1 cellular context compared by ENCODE assay signal in the genomic region with DNA sequence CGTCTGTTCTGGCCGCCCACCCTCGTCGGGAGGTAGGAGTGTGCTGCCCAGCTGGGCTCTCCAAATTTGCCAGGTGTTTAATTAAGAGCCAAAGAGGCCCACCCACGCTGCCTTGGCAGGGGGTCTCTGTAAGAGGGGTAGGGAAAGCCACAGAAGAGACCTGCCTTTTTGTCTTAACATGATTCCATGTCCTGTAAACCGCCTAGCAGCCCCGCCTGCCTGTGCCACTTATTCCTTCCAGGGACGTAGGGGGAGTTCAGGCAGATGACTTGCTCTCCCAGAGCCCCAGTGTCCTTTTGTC.
TF ChIP-seq lines count a peak whose summit lies in the region.

No MANE protein-coding gene starts in this region.

TF ChIP-seq in HepG2, 621 proteins besides CTCF, POLR2A, EP300 and RAD21:
- no peak for TF ChIP-seq RFX5 (IDR thresholded peaks at IDR 0.05; ENCODE audit: low read depth, low read length)
- TF ChIP-seq, protein P1, sequence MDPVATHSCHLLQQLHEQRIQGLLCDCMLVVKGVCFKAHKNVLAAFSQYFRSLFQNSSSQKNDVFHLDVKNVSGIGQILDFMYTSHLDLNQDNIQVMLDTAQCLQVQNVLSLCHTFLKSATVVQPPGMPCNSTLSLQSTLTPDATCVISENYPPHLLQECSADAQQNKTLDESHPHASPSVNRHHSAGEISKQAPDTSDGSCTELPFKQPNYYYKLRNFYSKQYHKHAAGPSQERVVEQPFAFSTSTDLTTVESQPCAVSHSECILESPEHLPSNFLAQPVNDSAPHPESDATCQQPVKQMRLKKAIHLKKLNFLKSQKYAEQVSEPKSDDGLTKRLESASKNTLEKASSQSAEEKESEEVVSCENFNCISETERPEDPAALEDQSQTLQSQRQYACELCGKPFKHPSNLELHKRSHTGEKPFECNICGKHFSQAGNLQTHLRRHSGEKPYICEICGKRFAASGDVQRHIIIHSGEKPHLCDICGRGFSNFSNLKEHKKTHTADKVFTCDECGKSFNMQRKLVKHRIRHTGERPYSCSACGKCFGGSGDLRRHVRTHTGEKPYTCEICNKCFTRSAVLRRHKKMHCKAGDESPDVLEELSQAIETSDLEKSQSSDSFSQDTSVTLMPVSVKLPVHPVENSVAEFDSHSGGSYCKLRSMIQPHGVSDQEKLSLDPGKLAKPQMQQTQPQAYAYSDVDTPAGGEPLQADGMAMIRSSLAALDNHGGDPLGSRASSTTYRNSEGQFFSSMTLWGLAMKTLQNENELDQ (CRISPR knock-in tag; IDR thresholded peaks at IDR 0.05; ENCODE audit: borderline replicate concordance), result no peak
- TF ChIP-seq, protein P2, sequence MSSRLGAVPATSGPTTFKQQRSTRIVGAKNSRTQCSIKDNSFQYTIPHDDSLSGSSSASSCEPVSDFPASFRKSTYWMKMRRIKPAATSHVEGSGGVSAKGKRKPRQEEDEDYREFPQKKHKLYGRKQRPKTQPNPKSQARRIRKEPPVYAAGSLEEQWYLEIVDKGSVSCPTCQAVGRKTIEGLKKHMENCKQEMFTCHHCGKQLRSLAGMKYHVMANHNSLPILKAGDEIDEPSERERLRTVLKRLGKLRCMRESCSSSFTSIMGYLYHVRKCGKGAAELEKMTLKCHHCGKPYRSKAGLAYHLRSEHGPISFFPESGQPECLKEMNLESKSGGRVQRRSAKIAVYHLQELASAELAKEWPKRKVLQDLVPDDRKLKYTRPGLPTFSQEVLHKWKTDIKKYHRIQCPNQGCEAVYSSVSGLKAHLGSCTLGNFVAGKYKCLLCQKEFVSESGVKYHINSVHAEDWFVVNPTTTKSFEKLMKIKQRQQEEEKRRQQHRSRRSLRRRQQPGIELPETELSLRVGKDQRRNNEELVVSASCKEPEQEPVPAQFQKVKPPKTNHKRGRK (CRISPR knock-in tag; IDR thresholded peaks at IDR 0.05), result no peak
- no peak for TF ChIP-seq ZNF180 (CRISPR knock-in tag; IDR thresholded peaks at IDR 0.05; ENCODE audit: borderline replicate concordance, low read depth)
- no peak for TF ChIP-seq KLF16 (CRISPR knock-in tag; IDR thresholded peaks at IDR 0.05)
- no peak for TF ChIP-seq TARDBP (CRISPR knock-in tag; IDR thresholded peaks at IDR 0.05)
- TF ChIP-seq ZNF260 (CRISPR knock-in tag; IDR thresholded peaks at IDR 0.05; ENCODE audit: borderline replicate concordance, low read depth), result no peak
- TF ChIP-seq ZBTB42 (CRISPR knock-in tag; IDR thresholded peaks at IDR 0.05), result no peak
- no peak for TF ChIP-seq ZNF562 (CRISPR knock-in tag; IDR thresholded peaks at IDR 0.05; ENCODE audit: borderline replicate concordance)
- TF ChIP-seq ZNF225 (CRISPR knock-in tag; IDR thresholded peaks at IDR 0.05), result no peak
- no peak for TF ChIP-seq TMF1 (CRISPR knock-in tag; IDR thresholded peaks at IDR 0.05; ENCODE audit: low read depth)
- no peak for TF ChIP-seq BRD4 (CRISPR knock-in tag; IDR thresholded peaks at IDR 0.05)
- no peak for TF ChIP-seq EEA1 (CRISPR knock-in tag; IDR thresholded peaks at IDR 0.05; ENCODE audit: borderline replicate concordance)
- TF ChIP-seq, protein P3, sequence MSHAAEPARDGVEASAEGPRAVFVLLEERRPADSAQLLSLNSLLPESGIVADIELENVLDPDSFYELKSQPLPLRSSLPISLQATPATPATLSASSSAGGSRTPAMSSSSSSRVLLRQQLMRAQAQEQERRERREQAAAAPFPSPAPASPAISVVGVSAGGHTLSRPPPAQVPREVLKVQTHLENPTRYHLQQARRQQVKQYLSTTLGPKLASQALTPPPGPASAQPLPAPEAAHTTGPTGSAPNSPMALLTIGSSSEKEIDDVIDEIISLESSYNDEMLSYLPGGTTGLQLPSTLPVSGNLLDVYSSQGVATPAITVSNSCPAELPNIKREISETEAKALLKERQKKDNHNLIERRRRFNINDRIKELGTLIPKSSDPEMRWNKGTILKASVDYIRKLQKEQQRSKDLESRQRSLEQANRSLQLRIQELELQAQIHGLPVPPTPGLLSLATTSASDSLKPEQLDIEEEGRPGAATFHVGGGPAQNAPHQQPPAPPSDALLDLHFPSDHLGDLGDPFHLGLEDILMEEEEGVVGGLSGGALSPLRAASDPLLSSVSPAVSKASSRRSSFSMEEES (CRISPR knock-in tag; IDR thresholded peaks at IDR 0.05), result no peak
- TF ChIP-seq, protein P4, sequence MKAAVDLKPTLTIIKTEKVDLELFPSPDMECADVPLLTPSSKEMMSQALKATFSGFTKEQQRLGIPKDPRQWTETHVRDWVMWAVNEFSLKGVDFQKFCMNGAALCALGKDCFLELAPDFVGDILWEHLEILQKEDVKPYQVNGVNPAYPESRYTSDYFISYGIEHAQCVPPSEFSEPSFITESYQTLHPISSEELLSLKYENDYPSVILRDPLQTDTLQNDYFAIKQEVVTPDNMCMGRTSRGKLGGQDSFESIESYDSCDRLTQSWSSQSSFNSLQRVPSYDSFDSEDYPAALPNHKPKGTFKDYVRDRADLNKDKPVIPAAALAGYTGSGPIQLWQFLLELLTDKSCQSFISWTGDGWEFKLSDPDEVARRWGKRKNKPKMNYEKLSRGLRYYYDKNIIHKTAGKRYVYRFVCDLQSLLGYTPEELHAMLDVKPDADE (CRISPR knock-in tag; IDR thresholded peaks at IDR 0.05), result no peak
- TF ChIP-seq, protein P5, sequence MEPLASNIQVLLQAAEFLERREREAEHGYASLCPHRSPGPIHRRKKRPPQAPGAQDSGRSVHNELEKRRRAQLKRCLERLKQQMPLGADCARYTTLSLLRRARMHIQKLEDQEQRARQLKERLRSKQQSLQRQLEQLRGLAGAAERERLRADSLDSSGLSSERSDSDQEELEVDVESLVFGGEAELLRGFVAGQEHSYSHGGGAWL (CRISPR knock-in tag; IDR thresholded peaks at IDR 0.05), result no peak
- no peak for TF ChIP-seq JUNB (CRISPR knock-in tag; IDR thresholded peaks at IDR 0.05; ENCODE audit: borderline replicate concordance)
- no peak for TF ChIP-seq GFI1 (CRISPR knock-in tag; IDR thresholded peaks at IDR 0.05; ENCODE audit: borderline replicate concordance)
- TF ChIP-seq ZFP82 (CRISPR knock-in tag; IDR thresholded peaks at IDR 0.05; ENCODE audit: borderline replicate concordance), result no peak
- TF ChIP-seq, protein P6, sequence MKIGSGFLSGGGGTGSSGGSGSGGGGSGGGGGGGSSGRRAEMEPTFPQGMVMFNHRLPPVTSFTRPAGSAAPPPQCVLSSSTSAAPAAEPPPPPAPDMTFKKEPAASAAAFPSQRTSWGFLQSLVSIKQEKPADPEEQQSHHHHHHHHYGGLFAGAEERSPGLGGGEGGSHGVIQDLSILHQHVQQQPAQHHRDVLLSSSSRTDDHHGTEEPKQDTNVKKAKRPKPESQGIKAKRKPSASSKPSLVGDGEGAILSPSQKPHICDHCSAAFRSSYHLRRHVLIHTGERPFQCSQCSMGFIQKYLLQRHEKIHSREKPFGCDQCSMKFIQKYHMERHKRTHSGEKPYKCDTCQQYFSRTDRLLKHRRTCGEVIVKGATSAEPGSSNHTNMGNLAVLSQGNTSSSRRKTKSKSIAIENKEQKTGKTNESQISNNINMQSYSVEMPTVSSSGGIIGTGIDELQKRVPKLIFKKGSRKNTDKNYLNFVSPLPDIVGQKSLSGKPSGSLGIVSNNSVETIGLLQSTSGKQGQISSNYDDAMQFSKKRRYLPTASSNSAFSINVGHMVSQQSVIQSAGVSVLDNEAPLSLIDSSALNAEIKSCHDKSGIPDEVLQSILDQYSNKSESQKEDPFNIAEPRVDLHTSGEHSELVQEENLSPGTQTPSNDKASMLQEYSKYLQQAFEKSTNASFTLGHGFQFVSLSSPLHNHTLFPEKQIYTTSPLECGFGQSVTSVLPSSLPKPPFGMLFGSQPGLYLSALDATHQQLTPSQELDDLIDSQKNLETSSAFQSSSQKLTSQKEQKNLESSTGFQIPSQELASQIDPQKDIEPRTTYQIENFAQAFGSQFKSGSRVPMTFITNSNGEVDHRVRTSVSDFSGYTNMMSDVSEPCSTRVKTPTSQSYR (CRISPR knock-in tag; IDR thresholded peaks at IDR 0.05; ENCODE audit: borderline replicate concordance), result no peak
TF ChIP-seq in HepG2: peak in this region for 0.
